19 cellular contexts compared by ENCODE assay signal in genomic region chr1:53323316-53323715, GRCh38. TPM values are rescaled to one million over a fixed set of nuclear protein-coding genes. Genes with fewer than 3 reads are reported as not detected.
A peak's percentile ranks its signal among the peaks of the same experiment; 100 is the strongest.
DNase-seq lines count a peak whose midpoint lies in the region; ATAC-seq, FAIRE-seq and TF ChIP-seq lines count a peak whose summit lies in the region.
"Had no signal": no experiment of that assay in that cellular context is flagged by ENCODE, and none has a peak within 500 bp of the region (broad histone marks: within the 10 kb centered on the region; RNA-seq: fewer than 3 reads in every experiment).

No MANE protein-coding gene starts in this region.

- H3K4me2 ChIP-seq in K562 (ENCODE audit: insufficient read depth, low read length) (no peak overlapping the region), neural progenitor cell (no peak overlapping the region)
- H3K4me2 ChIP-seq: GM23338 had no signal

- H3K4me3 ChIP-seq in K562 (no peak overlapping the region), neural progenitor cell (no peak overlapping the region)
- H3K4me3 ChIP-seq: GM23338, SJSA1 had no signal

- no peak for ATAC-seq in natural killer cell treated with Interleukin-12 subunit alpha and Interleukin-12 subunit beta and Interleukin-15 and Interleukin-18, amount 100 ng/mL, for 72 hours
- ATAC-seq in natural killer cell, result no peak
- no peak for ATAC-seq in K562
- ATAC-seq in HG02763 (IDR thresholded peaks at IDR 0.05; ENCODE audit: unreplicated experiment), result no peak
- no peak for ATAC-seq in GM21526 (IDR thresholded peaks at IDR 0.05; ENCODE audit: low FRiP score, unreplicated experiment)
- ATAC-seq: GM23338, HCT116 had no signal

- H2AFZ ChIP-seq in K562 (ENCODE audit: low read depth, low read length) (no peak overlapping the region), neural progenitor cell (replicated peaks) (no peak overlapping the region)
- H2AFZ ChIP-seq: GM23338 had no signal

- FAIRE-seq in K562 (lab: Jason Lieb, UNC), result no peak

- H4K20me1 ChIP-seq in K562 (replicated peaks; ENCODE audit: control insufficient read depth, insufficient read depth, low read length), result peaks cover 17% of the 10 kb centered on the region; the same call in 1 of the 2 replicates
- H4K20me1 ChIP-seq in neural progenitor cell (ENCODE audit: low read depth), result peaks cover 49% of the 10 kb centered on the region

- no peak for DNase-seq in natural killer cell treated with Interleukin-12 subunit alpha and Interleukin-12 subunit beta and Interleukin-15 and Interleukin-18, amount 100 ng/mL, for 72 hours (ENCODE audit: low spot score)
- DNase-seq in natural killer cell (no peak), K562 (ENCODE audit: extremely low read depth in 1 of 4, low spot score in 3 of 4) (no peak), neural progenitor cell (ENCODE audit: low spot score) (no peak), hepatic stellate cell (ENCODE audit: low spot score) (no peak)
- DNase-seq: ACHN, DMS79, KBM-7, NCI-H1436, NCI-H2029, NCI-H2171, NCI-H446 treated with DMSO at 0.1 percent for 48 hours, RPMI8226 had no signal

- peak overlapping the region in 1 of 2 experiments; percentile 15; a peak in 1 of 4 replicates for H3K9ac ChIP-seq in K562 (ENCODE audit: insufficient read depth in 1 of 2, low read depth in 2 of 2, low read length in 2 of 2)
- no peak overlapping the region for H3K9ac ChIP-seq in neural progenitor cell

- H3K9me3 ChIP-seq in K562 (replicated peaks; ENCODE audit: control insufficient read depth, insufficient read depth, low read depth, low read length) (no peaks in the 10 kb centered on the region), neural progenitor cell (ENCODE audit: low read depth) (no peaks in the 10 kb centered on the region)
- H3K9me3 ChIP-seq: SJSA1 had no signal

- intact Hi-C loops in natural killer cell (cut with micrococcal nuclease) (no loop called here), K562 (cut with micrococcal nuclease) (no loop called here)

- H3K27ac Mint-ChIP-seq in natural killer cell treated with Interleukin-12 subunit alpha and Interleukin-12 subunit beta and Interleukin-15 and Interleukin-18, amount 100 ng/mL, for 72 hours, result peak overlapping the region; percentile 97 to 98
- H3K27ac Mint-ChIP-seq in natural killer cell (no peak overlapping the region), neural progenitor cell (peak overlapping the region; percentile 62)

- H3K27me3 ChIP-seq in K562 (ENCODE audit: control insufficient read depth in 2 of 2, insufficient read depth in 2 of 2, low read length in 2 of 2) (no peaks in the 10 kb centered on the region), neural progenitor cell (no peaks in the 10 kb centered on the region)
- H3K27me3 ChIP-seq: SJSA1 had no signal

- in situ Hi-C loops in K562 (cut with MboI), result no loop called here

- peaks cover 14 to 33% of the 10 kb centered on the region in 2 experiments for H3K4me1 ChIP-seq in K562 (replicated peaks in 1 of 2; ENCODE audit: control insufficient read depth in 2 of 2, insufficient read depth in 2 of 2, low read length in 2 of 2)
- peaks cover 7% of the 10 kb centered on the region for H3K4me1 ChIP-seq in neural progenitor cell

- H3K27ac ChIP-seq in K562 (ENCODE audit: extremely low read depth, low read depth, low read length) (no peak overlapping the region), neural progenitor cell (no peak overlapping the region)
- H3K27ac ChIP-seq: SJSA1 had no signal

- BruUV-seq in K562 (replicated peaks; lab: Mats Ljungman, UMichigan), result no TSS peak

- POLR2A ChIA-PET in K562 (lab: Yijun Ruan, JAX), result interaction anchor here (0.6 to 1.6 kb wide), 6 partner anchors 9 to 376 kb away, joined by 3 to 9 read pairs (median 5); no protein-coding TSS in a partner anchor

- no peaks in the 10 kb centered on the region for H3K9me3 Mint-ChIP-seq in natural killer cell treated with Interleukin-12 subunit alpha and Interleukin-12 subunit beta and Interleukin-15 and Interleukin-18, amount 100 ng/mL, for 72 hours
- H3K9me3 Mint-ChIP-seq in natural killer cell (no peaks in the 10 kb centered on the region), neural progenitor cell (no peaks in the 10 kb centered on the region)
- H3K9me3 Mint-ChIP-seq: GM23338 had no signal

- no peak for TF ChIP-seq EP300 in K562 (IDR thresholded peaks at IDR 0.05; ENCODE audit: low read length)

- no peaks in the 10 kb centered on the region for H3K9me1 ChIP-seq in K562 (ENCODE audit: control insufficient read depth, insufficient read depth, low read length)

- H3K79me2 ChIP-seq in K562 (ENCODE audit: control insufficient read depth, insufficient read depth, low read length), result peaks cover 65% of the 10 kb centered on the region
- H3K79me2 ChIP-seq in neural progenitor cell (ENCODE audit: low read depth), result peaks cover 72% of the 10 kb centered on the region

- no peaks in the 10 kb centered on the region for H3K27me3 Mint-ChIP-seq in natural killer cell treated with Interleukin-12 subunit alpha and Interleukin-12 subunit beta and Interleukin-15 and Interleukin-18, amount 100 ng/mL, for 72 hours
- H3K27me3 Mint-ChIP-seq in natural killer cell (ENCODE audit: low read depth in 2 of 2), result no peaks in the 10 kb centered on the region
- peaks cover 10% of the 10 kb centered on the region for H3K27me3 Mint-ChIP-seq in neural progenitor cell (ENCODE audit: insufficient read depth, low read depth)
- H3K27me3 Mint-ChIP-seq: CD4-positive, alpha-beta memory T cell had no signal

- H3F3A ChIP-seq in neural progenitor cell (ENCODE audit: low read depth), result peaks cover 13% of the 10 kb centered on the region

- peaks cover 18% of the 10 kb centered on the region for H3K36me3 Mint-ChIP-seq in natural killer cell treated with Interleukin-12 subunit alpha and Interleukin-12 subunit beta and Interleukin-15 and Interleukin-18, amount 100 ng/mL, for 72 hours
- H3K36me3 Mint-ChIP-seq in natural killer cell, result no peaks in the 10 kb centered on the region
- H3K36me3 Mint-ChIP-seq in neural progenitor cell, result peaks cover 8% of the 10 kb centered on the region

- H3K4me1 Mint-ChIP-seq in natural killer cell treated with Interleukin-12 subunit alpha and Interleukin-12 subunit beta and Interleukin-15 and Interleukin-18, amount 100 ng/mL, for 72 hours (ENCODE audit: low read depth in 2 of 2), result peaks cover 34 to 40% of the 10 kb centered on the region in 2 donors
- peaks cover 36 to 43% of the 10 kb centered on the region in 2 donors for H3K4me1 Mint-ChIP-seq in natural killer cell
- H3K4me1 Mint-ChIP-seq in neural progenitor cell, result peaks cover 32% of the 10 kb centered on the region

- 91% methylated on average over 11 of the region's 11 CpGs for WGBS in K562 (ENCODE audit: insufficient coverage, low coverage, missing lambda C conversion rate)

- CTCF ChIA-PET in K562 (lab: Yijun Ruan, JAX; ENCODE audit: low intra/inter-chr PET ratio), result no interaction called here

- TF ChIP-seq CTCF in natural killer cell (IDR thresholded peaks at IDR 0.05) (no peak), K562 (IDR thresholded peaks at IDR 0.05 in 2 of 3, conservative IDR thresholded peaks at IDR 0.05 in 1 of 3; ENCODE audit: insufficient read depth in 2 of 3, low read depth in 1 of 3, low read length in 3 of 3) (no peak), neural progenitor cell (IDR thresholded peaks at IDR 0.05) (no peak)

- no peak for TF ChIP-seq POLR2A in K562 (conservative IDR thresholded peaks at IDR 0.05)

- no peak for TF ChIP-seq RAD21 in K562 (CRISPR knock-in tag; conservative IDR thresholded peaks at IDR 0.05 in 1 of 2, IDR thresholded peaks at IDR 0.05 in 1 of 2)

- H3K4me3 Mint-ChIP-seq in natural killer cell treated with Interleukin-12 subunit alpha and Interleukin-12 subunit beta and Interleukin-15 and Interleukin-18, amount 100 ng/mL, for 72 hours, result no peak overlapping the region
- no peak overlapping the region for H3K4me3 Mint-ChIP-seq in natural killer cell
- no peak overlapping the region for H3K4me3 Mint-ChIP-seq in neural progenitor cell
- H3K4me3 Mint-ChIP-seq: CD4-positive, alpha-beta memory T cell had no signal

- H3K36me3 ChIP-seq in K562 (ENCODE audit: control insufficient read depth, insufficient read depth, low read length) (peaks cover 72% of the 10 kb centered on the region), neural progenitor cell (no peaks in the 10 kb centered on the region)

TF ChIP-seq in K562, 482 proteins besides CTCF, POLR2A, EP300 and RAD21:
- TF ChIP-seq THRA (IDR thresholded peaks at IDR 0.05) (no peak), RBFOX2 (IDR thresholded peaks at IDR 0.05; ENCODE audit: low read depth, low read length) (peak; percentile 37; the same call in 1 of the 2 replicates)

RNA-seq across cellular contexts. Expression of gene LRP8, which starts 4.6 kb away (rescaled TPM):
- 100 to 1,000 TPM in 1 of 2 donors, 10 to 100 TPM in 1; 87.8 to 194 TPM for total RNA-seq in natural killer cell treated with Interleukin-12 subunit alpha and Interleukin-12 subunit beta and Interleukin-15 and Interleukin-18, amount 100 ng/mL, for 72 hours
- total RNA-seq in natural killer cell (10 to 100 TPM; 23.2 to 27.3 (median 24.9) TPM), K562 (2014; rRNA removed) (24.2 and 27.6 TPM in 2 replicates), K562 (2014; rRNA removed; fragmentation: Illumina TruSeq; extraction: Trizol) (27.5 and 29.1 TPM in 2 replicates), K562 (2015; rRNA removed; fragmentation: Illumina TruSeq; extraction: Trizol) (35.3 and 35.9 TPM in 2 replicates), K562 (2021) (34.3 and 42.7 TPM in 2 replicates), neural progenitor cell (ENCODE audit: low replicate concordance) (15.6 and 25.7 TPM in 2 replicates)
- 204 and 345 TPM in 2 replicates for total RNA-seq in K562 (2011; cell fraction: chromatin; rRNA removed; ENCODE audit: low replicate concordance)
- 194 and 216 TPM in 2 replicates for total RNA-seq in K562 (2011; cell fraction: nucleolus; rRNA removed)
- 168 and 198 TPM in 2 replicates for total RNA-seq in K562 (2011; cell fraction: nucleoplasm; rRNA removed)
- polyA plus RNA-seq in K562 (2011; rRNA removed) (56.1 and 81.1 TPM in 2 replicates), K562 (2014; fragmentation: Illumina TruSeq; extraction: Trizol) (41.4 and 44.4 TPM in 2 replicates), K562 (2014; fragmentation: Nextera tagmentation; extraction: Ambion mirVana) (1 to 10 TPM; 7.1 to 8.8 TPM), K562 (2014; rRNA removed) (31.3 and 35.3 TPM in 2 replicates)
- 51.8 and 56.8 TPM in 2 replicates for polyA plus RNA-seq in K562 (2011; cell fraction: cytosol; rRNA removed)
- 300 and 376 TPM in 2 replicates for polyA plus RNA-seq in K562 (2011; cell fraction: nucleus; rRNA removed)
- 19.3 and 23.5 TPM in 2 replicates for polyA plus RNA-seq in K562 (2012)
- polyA minus RNA-seq in K562 (2011; rRNA and poly(A)+ RNA removed), result 90.5 and 95.8 TPM in 2 replicates
- polyA minus RNA-seq in K562 (2011; cell fraction: cytosol; rRNA and poly(A)+ RNA removed), result 33.8 and 37.6 TPM in 2 replicates
- polyA minus RNA-seq in K562 (2011; cell fraction: nucleus; rRNA and poly(A)+ RNA removed), result 90.9 and 98.3 TPM in 2 replicates

Comparison
In these comparisons a context has a peak if more than half of its experiments do, and no peak if none do; other contexts are left out.
1. H3K27ac Mint-ChIP-seq: peak in natural killer cell treated with Interleukin-12 subunit alpha and Interleukin-12 subunit beta and Interleukin-15 and Interleukin-18, amount 100 ng/mL, for 72 hours (2 of 2) and neural progenitor cell (single experiment); none in natural killer cell (0 of 2).